Comparison of ENCODE assay signal across 12 cellular contexts in genomic region chr5:141477815-141478214, GRCh38. TPM values are rescaled to one million over a fixed set of nuclear protein-coding genes. Genes with fewer than 3 reads are reported as not detected.
DNase-seq lines count a peak whose midpoint lies in the region; ATAC-seq and TF ChIP-seq lines count a peak whose summit lies in the region.
"Had no signal": no experiment of that assay in that cellular context is flagged by ENCODE, and none has a peak within 500 bp of the region (broad histone marks: within the 10 kb centered on the region; RNA-seq: fewer than 3 reads in every experiment).

No MANE protein-coding gene starts in this region.

- peak overlapping the region in 2 of 5 donors; percentile 23 to 36 for H3K9ac ChIP-seq in subcutaneous abdominal adipose tissue (ENCODE audit: low read length in 5 of 5)

- H3K4me1 Mint-ChIP-seq in GM23338 (peaks cover 25% of the 10 kb centered on the region), brain (peaks cover 69% of the 10 kb centered on the region)

- H3K9me3 ChIP-seq in lung (ENCODE audit: control insufficient read depth in 2 of 2, insufficient read depth in 1 of 2, low read length in 1 of 2) (peaks cover 0 to 5% of the 10 kb centered on the region in 2 donors), subcutaneous abdominal adipose tissue (ENCODE audit: control insufficient read depth in 5 of 5, low read length in 5 of 5) (no peaks in the 10 kb centered on the region)

- WGBS in lung, 2 donors = 43 to 51% methylated on average over 13 of the region's 13 CpGs

- H3K4me2 ChIP-seq in GM23338 = peak overlapping the region; percentile 60

- H3K4me3 ChIP-seq in GM23338 (peak overlapping the region; percentile 44), lung (peak overlapping the region; percentile 43), subcutaneous abdominal adipose tissue (ENCODE audit: low read depth in 1 of 5, low read length in 5 of 5) (peak overlapping the region; percentile 1 to 97 (median 84))

- H3K27me3 Mint-ChIP-seq in GM23338 (ENCODE audit: insufficient read depth, low read depth, poor library complexity) (peaks cover 29% of the 10 kb centered on the region), brain (peaks cover 7% of the 10 kb centered on the region)

- no peaks in the 10 kb centered on the region for H3K9me2 ChIP-seq in GM23338 (ENCODE audit: insufficient read depth)

- peaks cover 4% of the 10 kb centered on the region for H3K79me2 ChIP-seq in GM23338 (replicated peaks; ENCODE audit: insufficient read depth)

- H3F3A ChIP-seq in GM23338 (replicated peaks; ENCODE audit: low read depth) = 0 out of 2 replicates have a peak, but pooled peaks cover 4% of the 10 kb centered on the region

- H3K27ac ChIP-seq in GM23338 (ENCODE audit: low read depth) = no peak overlapping the region
- H3K27ac ChIP-seq in lung (ENCODE audit: low read depth in 1 of 2, low read length in 1 of 2) = no peak overlapping the region
- H3K27ac ChIP-seq in subcutaneous abdominal adipose tissue (ENCODE audit: low read depth, low read length) = no peak overlapping the region

- H3K27me3 ChIP-seq in GM23338 (ENCODE audit: insufficient read depth) (peaks cover 39% of the 10 kb centered on the region), lung (ENCODE audit: control insufficient read depth, insufficient read depth) (no peaks in the 10 kb centered on the region), subcutaneous abdominal adipose tissue (ENCODE audit: control insufficient read depth in 5 of 5, insufficient read depth in 4 of 5, low read length in 5 of 5) (peaks cover 0 to 5% (median 2%) of the 10 kb centered on the region in 5 donors)

- H3K9me3 Mint-ChIP-seq in GM23338 = peaks cover 26% of the 10 kb centered on the region
- peaks cover 50 to 93% (median 83%) of the 10 kb centered on the region in 5 experiments for H3K9me3 Mint-ChIP-seq in brain
- H3K9me3 Mint-ChIP-seq: activated naive CD4-positive, alpha-beta T cell treated with anti-CD3 and anti-CD28 coated beads, Interleukin-2, amount 50 U/mL, for 72 hours had no signal

- peaks cover 19% of the 10 kb centered on the region for H4K20me1 ChIP-seq in GM23338 (replicated peaks; ENCODE audit: insufficient read depth)

- no peak overlapping the region for H2AFZ ChIP-seq in GM23338

- H3K4me3 Mint-ChIP-seq in GM23338 (peak overlapping the region; percentile 19; the same call in 1 of the 3 replicates), brain (peak overlapping the region; percentile 46 to 99 (median 98))

- peaks cover 26% of the 10 kb centered on the region for H3K36me3 Mint-ChIP-seq in GM23338 (ENCODE audit: low read depth)
- peaks cover 99% of the 10 kb centered on the region for H3K36me3 Mint-ChIP-seq in brain

- H3K36me3 ChIP-seq in GM23338 (ENCODE audit: insufficient read depth) (no peaks in the 10 kb centered on the region), lung (ENCODE audit: control insufficient read depth in 2 of 2, insufficient read depth in 2 of 2, low read length in 2 of 2) (peaks cover 0 to 3% of the 10 kb centered on the region in 2 donors), subcutaneous abdominal adipose tissue (ENCODE audit: control insufficient read depth in 5 of 5, insufficient read depth in 5 of 5, low read length in 5 of 5) (no peaks in the 10 kb centered on the region)

- H3K27ac Mint-ChIP-seq in GM23338 (no peak overlapping the region), brain (peak overlapping the region in 1 of 5 experiments; percentile 56)
- H3K27ac Mint-ChIP-seq: activated naive CD4-positive, alpha-beta T cell treated with anti-CD3 and anti-CD28 coated beads, Interleukin-2, amount 50 U/mL, for 72 hours had no signal

- TF ChIP-seq CTCF in GM23338 (conservative IDR thresholded peaks at IDR 0.05; ENCODE audit: low read depth in 2 of 2) = no peak
- TF ChIP-seq CTCF in brain (conservative IDR thresholded peaks at IDR 0.05) = no peak
- no peak for TF ChIP-seq CTCF in lung (IDR thresholded peaks at IDR 0.05; ENCODE audit: control extremely low read depth, extremely low read depth)

- no peak for DNase-seq in GM23338 (ENCODE audit: low spot score)
- no peak for DNase-seq in lung (ENCODE audit: low spot score)
- no peak for DNase-seq in NCI-H2107 treated with DMSO at 0.1 percent for 48 hours (lab: John Stamatoyannopoulos, UW; ENCODE audit: unreplicated experiment)
- DNase-seq in NK-92 (lab: John Stamatoyannopoulos, UW; ENCODE audit: unreplicated experiment) = no peak
- DNase-seq in activated CD4-positive, alpha-beta T cell treated with anti-CD3 and anti-CD28 coated beads for 48 hours = no peak
- DNase-seq: activated CD4-positive, CD25-positive, alpha-beta regulatory T cell treated with anti-CD3 and anti-CD28 coated beads, Interleukin-2, amount 50 U/mL, for 72 hours; GF-D8; NCI-H1930 had no signal

- peaks cover 5% of the 10 kb centered on the region; the same call in 1 of the 2 replicates for H3K4me1 ChIP-seq in GM23338 (ENCODE audit: insufficient read depth)
- H3K4me1 ChIP-seq in lung (ENCODE audit: control insufficient read depth in 2 of 2, insufficient read depth in 2 of 2, low read length in 2 of 2) = peaks cover 0 to 17% of the 10 kb centered on the region in 2 donors
- H3K4me1 ChIP-seq in subcutaneous abdominal adipose tissue (ENCODE audit: control insufficient read depth in 5 of 5, insufficient read depth in 5 of 5, low read length in 5 of 5) = peaks cover 5 to 45% (median 40%) of the 10 kb centered on the region in 5 donors

- ATAC-seq in GM23338 (no peak), lung (ENCODE audit: insufficient read depth, low FRiP score) (no peak), GM21723 (IDR thresholded peaks at IDR 0.05; ENCODE audit: unreplicated experiment) (no peak)

TF ChIP-seq in GM23338, 12 proteins besides CTCF, POLR2A, EP300 and RAD21 (continues in another document):
- TF ChIP-seq REST (IDR thresholded peaks at IDR 0.05; ENCODE audit: unreplicated experiment) = no peak
- TF ChIP-seq STAT1 (IDR thresholded peaks at IDR 0.05; ENCODE audit: unreplicated experiment) = no peak
- TF ChIP-seq CREB1 (CRISPR knock-in tag; IDR thresholded peaks at IDR 0.05; ENCODE audit: low read depth) = no peak

RNA-seq across cellular contexts. Expression of gene PCDHGC3, which starts 2.0 kb away (rescaled TPM):
- 12.9 and 13.3 TPM in 2 replicates for total RNA-seq in GM23338 (2014; rRNA removed; shearing (Covaris generic))
- polyA plus RNA-seq in GM23338 (2016; fragmentation: Nextera tagmentation; extraction: Ambion mirVana) = 13.8 and 14.4 TPM in 2 replicates
- polyA plus RNA-seq in brain (ENCODE audit: insufficient read depth, low read depth, low replicate concordance) = 246 TPM
- 100 to 1,000 TPM in 1 of 2 donors, 10 to 100 TPM in 1; 63.9 to 116 TPM for total RNA-seq in lung
- 10 to 100 TPM; 44.8 to 73.4 TPM for polyA plus RNA-seq in lung

RNA-seq across cellular contexts. Expression of gene PCDHGC4, which starts 7.0 kb away (rescaled TPM):
- 2.3 and 3.0 TPM in 2 replicates for total RNA-seq in GM23338 (2014; rRNA removed; shearing (Covaris generic))
- polyA plus RNA-seq in GM23338 (2016; fragmentation: Nextera tagmentation; extraction: Ambion mirVana) (0.31 TPM in 1 of 2 replicates, not detected in the other), brain (ENCODE audit: insufficient read depth, low read depth, low replicate concordance) (31.8 TPM), lung (under 1 TPM; 0.08 to 0.24 TPM)
- total RNA-seq in lung = 1 to 10 TPM; 3.1 to 8.7 TPM
- total RNA-seq: activated naive CD4-positive, alpha-beta T cell treated with anti-CD3 and anti-CD28 coated beads, Interleukin-2, amount 50 U/mL, for 72 hours had no signal

RNA-seq across cellular contexts. Expression of gene PCDHGC5, which starts 11.1 kb away (rescaled TPM):
- total RNA-seq in GM23338 (2014; rRNA removed; shearing (Covaris generic)) = 0.54 and 1.5 TPM in 2 replicates
- polyA plus RNA-seq in GM23338 (2016; fragmentation: Nextera tagmentation; extraction: Ambion mirVana) (0.16 TPM in 1 of 2 replicates, not detected in the other), brain (ENCODE audit: insufficient read depth, low read depth, low replicate concordance) (4.3 TPM), lung (under 1 TPM; 0.14 to 0.39 TPM)
- 1 to 10 TPM; 2.7 to 5.1 TPM for total RNA-seq in lung
- total RNA-seq: activated naive CD4-positive, alpha-beta T cell treated with anti-CD3 and anti-CD28 coated beads, Interleukin-2, amount 50 U/mL, for 72 hours had no signal

RNA-seq across cellular contexts. Expression of gene PCDHGA12, which starts 47.5 kb away (rescaled TPM):
- 3.3 and 3.5 TPM in 2 replicates for total RNA-seq in GM23338 (2014; rRNA removed; shearing (Covaris generic))
- 0.68 TPM in 2 replicates for polyA plus RNA-seq in GM23338 (2016; fragmentation: Nextera tagmentation; extraction: Ambion mirVana)
- polyA plus RNA-seq in brain (ENCODE audit: insufficient read depth, low read depth, low replicate concordance) = 3.1 TPM
- total RNA-seq in lung = 1 to 10 TPM; 5.6 to 7.9 TPM
- 1 to 10 TPM; 1.2 to 1.6 TPM for polyA plus RNA-seq in lung

RNA-seq across cellular contexts. Expression of gene PCDHGA11, which starts 57.0 kb away (rescaled TPM):
- 8.9 and 10.7 TPM in 2 replicates for total RNA-seq in GM23338 (2014; rRNA removed; shearing (Covaris generic))
- polyA plus RNA-seq in GM23338 (2016; fragmentation: Nextera tagmentation; extraction: Ambion mirVana) (2.3 and 3.0 TPM in 2 replicates), brain (ENCODE audit: insufficient read depth, low read depth, low replicate concordance) (1.6 TPM), lung (under 1 TPM; 0.65 to 0.81 TPM)
- 10 to 100 TPM in 1 of 2 donors, 1 to 10 TPM in 1; 3.8 to 11.1 TPM for total RNA-seq in lung

Comparison
In these comparisons a context has a peak if more than half of its experiments do, and no peak if none do; other contexts are left out.
1. RNA of gene PCDHGC4, which starts 7.0 kb away (polyA plus RNA-seq): 31.8 TPM in brain (single experiment); 0.31 TPM in GM23338 and 0.08 to 0.24 TPM in lung; every median in the first group is over 10 times any median in the second.
2. Peak in every context shown above with its lines, with median percentiles within 50 percentile points of each other: H3K4me3 ChIP-seq.